Comparison of ENCODE assay signal across 1 cellular context in the genomic region with DNA sequence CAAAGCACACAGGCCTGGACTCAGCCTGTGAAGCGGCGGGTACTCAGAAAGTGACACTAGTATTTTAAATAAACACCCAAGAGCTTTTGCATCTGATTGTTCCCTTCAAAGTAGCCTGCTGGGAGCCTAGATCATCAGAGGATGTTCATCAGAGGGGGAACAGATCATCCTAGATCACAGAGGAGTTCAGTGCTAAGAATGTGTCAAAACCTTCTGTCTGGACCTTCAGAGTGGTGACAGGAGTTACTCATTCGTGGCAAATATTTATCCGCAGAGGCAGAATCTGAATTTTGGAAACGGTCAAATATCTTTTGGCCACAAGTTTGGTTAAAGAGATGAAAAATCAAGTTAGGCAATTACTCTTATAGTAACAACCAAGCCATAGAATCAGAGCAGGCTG.
TF ChIP-seq lines count a peak whose summit lies in the region.

No MANE protein-coding gene starts in this region.

TF ChIP-seq in HepG2, 621 proteins besides CTCF, POLR2A, EP300 and RAD21:
- TF ChIP-seq AGO2 (optimal IDR thresholded peaks at IDR 0.05; ENCODE audit: low read depth, low read length) (no peak), PPARG (CRISPR knock-in tag; conservative IDR thresholded peaks at IDR 0.05) (no peak), TCF7 (IDR thresholded peaks at IDR 0.05; ENCODE audit: low read depth) (no peak), ZNF749 (CRISPR knock-in tag; IDR thresholded peaks at IDR 0.05; ENCODE audit: borderline replicate concordance) (no peak), TBP (CRISPR knock-in tag; IDR thresholded peaks at IDR 0.05) (no peak), AHDC1 (CRISPR knock-in tag; IDR thresholded peaks at IDR 0.05; ENCODE audit: borderline replicate concordance) (no peak), RCOR2 (CRISPR knock-in tag; IDR thresholded peaks at IDR 0.05) (no peak), CHD4 (IDR thresholded peaks at IDR 0.05; ENCODE audit: borderline replicate concordance, low read length) (no peak), MED13 (CRISPR knock-in tag; IDR thresholded peaks at IDR 0.05) (no peak), SMC3 (IDR thresholded peaks at IDR 0.05; ENCODE audit: low read length) (no peak), ZNF83 (CRISPR knock-in tag; IDR thresholded peaks at IDR 0.05; ENCODE audit: borderline replicate concordance) (no peak), AGO1 (IDR thresholded peaks at IDR 0.05; ENCODE audit: low read depth, low read length, poor library complexity, severe bottlenecking) (no peak), ZNF121 (CRISPR knock-in tag; IDR thresholded peaks at IDR 0.05) (no peak), TMF1 (CRISPR knock-in tag; IDR thresholded peaks at IDR 0.05; ENCODE audit: low read depth) (no peak)
- TF ChIP-seq, protein P1, sequence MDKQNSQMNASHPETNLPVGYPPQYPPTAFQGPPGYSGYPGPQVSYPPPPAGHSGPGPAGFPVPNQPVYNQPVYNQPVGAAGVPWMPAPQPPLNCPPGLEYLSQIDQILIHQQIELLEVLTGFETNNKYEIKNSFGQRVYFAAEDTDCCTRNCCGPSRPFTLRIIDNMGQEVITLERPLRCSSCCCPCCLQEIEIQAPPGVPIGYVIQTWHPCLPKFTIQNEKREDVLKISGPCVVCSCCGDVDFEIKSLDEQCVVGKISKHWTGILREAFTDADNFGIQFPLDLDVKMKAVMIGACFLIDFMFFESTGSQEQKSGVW (CRISPR knock-in tag; IDR thresholded peaks at IDR 0.05; ENCODE audit: borderline replicate concordance) = no peak
